8 cellular contexts compared by ENCODE assay signal in the genomic region with DNA sequence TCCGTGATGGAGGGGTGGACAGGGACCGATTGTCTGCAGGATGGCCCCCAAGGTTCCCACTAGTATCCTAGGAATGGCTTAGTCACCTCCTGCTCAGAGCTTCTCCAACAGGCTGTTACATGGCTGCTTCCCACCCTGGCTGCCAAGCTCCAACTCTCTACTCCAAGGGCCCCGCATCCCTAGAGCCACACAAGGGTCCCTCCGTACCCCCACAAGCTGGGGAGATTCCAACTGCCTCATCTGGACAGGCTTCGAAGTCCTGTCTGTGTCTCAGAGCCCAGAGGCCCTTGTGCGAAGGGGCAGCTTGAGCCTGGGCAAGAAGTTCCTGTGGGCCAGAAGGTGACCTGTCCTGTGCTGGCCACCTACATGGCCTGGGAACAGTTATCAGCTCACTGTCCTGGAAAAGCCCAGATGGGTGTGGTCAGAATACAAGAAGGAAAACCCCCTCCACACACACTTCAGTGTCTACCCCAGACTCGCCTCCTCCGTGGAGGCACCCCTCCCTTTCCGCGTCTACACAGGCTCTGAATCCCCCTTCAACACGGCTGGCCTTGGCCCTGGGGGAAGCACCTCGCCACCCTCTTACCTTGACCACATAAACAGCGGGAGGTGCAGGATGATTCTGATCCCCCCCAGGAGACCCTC. TPM values are rescaled to one million over a fixed set of nuclear protein-coding genes. Genes with fewer than 3 reads are reported as not detected.
A peak's percentile ranks its signal among the peaks of the same experiment; 100 is the strongest.
DNase-seq lines count a peak whose midpoint lies in the region; ATAC-seq and TF ChIP-seq lines count a peak whose summit lies in the region.

No MANE protein-coding gene starts in this region.

- no peaks in the 10 kb centered on the region for H3K9me3 ChIP-seq in HEK293 (ENCODE audit: control insufficient read depth, insufficient read depth, low read depth, low read length)

- no peaks in the 10 kb centered on the region for H3K27me3 Mint-ChIP-seq in activated T-helper 1 cell treated with anti-CD3 and anti-CD28 coated beads, Interleukin-12 subunit alpha, Interleukin-12 subunit beta, Interleukin-2, Interleukin-4 antibody, amounts not matched to agents 30 ng/mL and 10 ng/mL and 1 ng/mL, durations not matched to agents 14 hours and 24 hours and 36 hours (ENCODE audit: insufficient read depth)
- peaks cover 0 to 6% (median 5%) of the 10 kb centered on the region in 3 donors for H3K27me3 Mint-ChIP-seq in immature natural killer cell (ENCODE audit: low read depth in 3 of 3)
- no peaks in the 10 kb centered on the region for H3K27me3 Mint-ChIP-seq in stimulated activated naive B cell treated with anti-CD40 and anti-IgM and Interleukin-4, amounts not matched to agents 10 μg/mL and 1 μg/mL and 100 μg/mL, for 72 hours

- DNase-seq in AG08395 (ENCODE audit: low spot score) (peak; percentile 63), immature natural killer cell (no peak), AML-193 (lab: John Stamatoyannopoulos, UW) (no peak)
- no peak for DNase-seq in activated T-helper 1 cell treated with anti-CD3 and anti-CD28 coated beads, Interleukin-12 subunit alpha, Interleukin-12 subunit beta, Interleukin-2, Interleukin-4 antibody, amounts not matched to agents 30 ng/mL and 10 ng/mL and 1 ng/mL, durations not matched to agents 14 hours and 24 hours and 36 hours (ENCODE audit: low spot score)
- DNase-seq in stimulated activated naive B cell treated with anti-CD40 and anti-IgM and Interleukin-4, amounts not matched to agents 10 μg/mL and 1 μg/mL and 100 μg/mL, for 72 hours = no peak
- DNase-seq in effector CD8-positive, alpha-beta T cell (lab: John Stamatoyannopoulos, UW) = no peak

- peak; percentile 0 to 5 for ATAC-seq in stimulated activated naive B cell treated with anti-CD40 and anti-IgM and Interleukin-4, amounts not matched to agents 10 μg/mL and 1 μg/mL and 100 μg/mL, for 72 hours (replicated peaks)
- ATAC-seq in HG03439 (IDR thresholded peaks at IDR 0.05; ENCODE audit: unreplicated experiment) = no peak

- no peak overlapping the region for H3K27ac ChIP-seq in HEK293 (ENCODE audit: extremely low read depth, low read depth, low read length)

- POLR2A ChIA-PET in HEK293 (lab: Yijun Ruan, JAX) = interaction anchor here (0.6 kb wide), 1 partner anchor 730 kb away, joined by 8 read pairs; no protein-coding TSS in a partner anchor

- no peaks in the 10 kb centered on the region for H3K9me3 Mint-ChIP-seq in activated T-helper 1 cell treated with anti-CD3 and anti-CD28 coated beads, Interleukin-12 subunit alpha, Interleukin-12 subunit beta, Interleukin-2, Interleukin-4 antibody, amounts not matched to agents 30 ng/mL and 10 ng/mL and 1 ng/mL, durations not matched to agents 14 hours and 24 hours and 36 hours
- H3K9me3 Mint-ChIP-seq in immature natural killer cell = no peaks in the 10 kb centered on the region
- H3K9me3 Mint-ChIP-seq in stimulated activated naive B cell treated with anti-CD40 and anti-IgM and Interleukin-4, amounts not matched to agents 10 μg/mL and 1 μg/mL and 100 μg/mL, for 72 hours = no peaks in the 10 kb centered on the region

- H3K36me3 Mint-ChIP-seq in activated T-helper 1 cell treated with anti-CD3 and anti-CD28 coated beads, Interleukin-12 subunit alpha, Interleukin-12 subunit beta, Interleukin-2, Interleukin-4 antibody, amounts not matched to agents 30 ng/mL and 10 ng/mL and 1 ng/mL, durations not matched to agents 14 hours and 24 hours and 36 hours (ENCODE audit: low read depth) = peaks cover 2% of the 10 kb centered on the region
- H3K36me3 Mint-ChIP-seq in immature natural killer cell = peaks cover 0 to 5% (median 3%) of the 10 kb centered on the region in 3 donors
- H3K36me3 Mint-ChIP-seq in stimulated activated naive B cell treated with anti-CD40 and anti-IgM and Interleukin-4, amounts not matched to agents 10 μg/mL and 1 μg/mL and 100 μg/mL, for 72 hours = peaks cover 4 to 10% of the 10 kb centered on the region in 2 donors

- TF ChIP-seq CTCF in HEK293 (tag by site-specific recombination; IDR thresholded peaks at IDR 0.05) = no peak

- H3K4me1 ChIP-seq in HEK293 (ENCODE audit: control insufficient read depth, insufficient read depth, low read length) = peaks cover 10% of the 10 kb centered on the region

- peak overlapping the region; percentile 58 for H3K4me3 Mint-ChIP-seq in activated T-helper 1 cell treated with anti-CD3 and anti-CD28 coated beads, Interleukin-12 subunit alpha, Interleukin-12 subunit beta, Interleukin-2, Interleukin-4 antibody, amounts not matched to agents 30 ng/mL and 10 ng/mL and 1 ng/mL, durations not matched to agents 14 hours and 24 hours and 36 hours
- peak overlapping the region; percentile 51 to 87 (median 72) for H3K4me3 Mint-ChIP-seq in immature natural killer cell
- H3K4me3 Mint-ChIP-seq in stimulated activated naive B cell treated with anti-CD40 and anti-IgM and Interleukin-4, amounts not matched to agents 10 μg/mL and 1 μg/mL and 100 μg/mL, for 72 hours = peak overlapping the region; percentile 94 to 96

- H3K27ac Mint-ChIP-seq in activated T-helper 1 cell treated with anti-CD3 and anti-CD28 coated beads, Interleukin-12 subunit alpha, Interleukin-12 subunit beta, Interleukin-2, Interleukin-4 antibody, amounts not matched to agents 30 ng/mL and 10 ng/mL and 1 ng/mL, durations not matched to agents 14 hours and 24 hours and 36 hours = no peak overlapping the region
- peak overlapping the region in 2 of 6 donors; percentile 23 to 30 for H3K27ac Mint-ChIP-seq in immature natural killer cell
- peak overlapping the region; percentile 98 for H3K27ac Mint-ChIP-seq in stimulated activated naive B cell treated with anti-CD40 and anti-IgM and Interleukin-4, amounts not matched to agents 10 μg/mL and 1 μg/mL and 100 μg/mL, for 72 hours

- intact Hi-C loops in activated T-helper 1 cell treated with anti-CD3 and anti-CD28 coated beads, Interleukin-12 subunit alpha, Interleukin-12 subunit beta, Interleukin-2, Interleukin-4 antibody, amounts not matched to agents 30 ng/mL and 10 ng/mL and 1 ng/mL, durations not matched to agents 14 hours and 24 hours and 36 hours (cut with micrococcal nuclease) = loop anchor here (1.0 to 10.0 kb wide), 3 partner anchors 319 to 697 kb away; partner anchors contain the start of genes HSBP1, MBTPS1 and TAF1C

- peak overlapping the region; percentile 87 for H3K4me3 ChIP-seq in HEK293 (ENCODE audit: low read depth, low read length)

- peaks cover 0 to 6% of the 10 kb centered on the region in 2 experiments; a peak in 2 of 3 replicates for H3K36me3 ChIP-seq in HEK293 (ENCODE audit: control insufficient read depth in 2 of 2, insufficient read depth in 1 of 2, low read length in 2 of 2)

- peaks cover 46% of the 10 kb centered on the region for H3K4me1 Mint-ChIP-seq in activated T-helper 1 cell treated with anti-CD3 and anti-CD28 coated beads, Interleukin-12 subunit alpha, Interleukin-12 subunit beta, Interleukin-2, Interleukin-4 antibody, amounts not matched to agents 30 ng/mL and 10 ng/mL and 1 ng/mL, durations not matched to agents 14 hours and 24 hours and 36 hours (ENCODE audit: low read depth)
- peaks cover 7 to 29% of the 10 kb centered on the region in 2 donors for H3K4me1 Mint-ChIP-seq in immature natural killer cell
- peaks cover 22 to 57% of the 10 kb centered on the region in 2 donors for H3K4me1 Mint-ChIP-seq in stimulated activated naive B cell treated with anti-CD40 and anti-IgM and Interleukin-4, amounts not matched to agents 10 μg/mL and 1 μg/mL and 100 μg/mL, for 72 hours

- CTCF ChIA-PET in HEK293 (lab: Yijun Ruan, JAX) = interaction anchor here (1.6 to 12.1 kb wide), 6 partner anchors 9 to 235 kb away, joined by 4 to 137 read pairs (median 6); partner anchors contain the start of gene COTL1

TF ChIP-seq in HEK293, 187 proteins besides CTCF, POLR2A, EP300 and RAD21 (continues in another document):
- TF ChIP-seq, protein P1, sequence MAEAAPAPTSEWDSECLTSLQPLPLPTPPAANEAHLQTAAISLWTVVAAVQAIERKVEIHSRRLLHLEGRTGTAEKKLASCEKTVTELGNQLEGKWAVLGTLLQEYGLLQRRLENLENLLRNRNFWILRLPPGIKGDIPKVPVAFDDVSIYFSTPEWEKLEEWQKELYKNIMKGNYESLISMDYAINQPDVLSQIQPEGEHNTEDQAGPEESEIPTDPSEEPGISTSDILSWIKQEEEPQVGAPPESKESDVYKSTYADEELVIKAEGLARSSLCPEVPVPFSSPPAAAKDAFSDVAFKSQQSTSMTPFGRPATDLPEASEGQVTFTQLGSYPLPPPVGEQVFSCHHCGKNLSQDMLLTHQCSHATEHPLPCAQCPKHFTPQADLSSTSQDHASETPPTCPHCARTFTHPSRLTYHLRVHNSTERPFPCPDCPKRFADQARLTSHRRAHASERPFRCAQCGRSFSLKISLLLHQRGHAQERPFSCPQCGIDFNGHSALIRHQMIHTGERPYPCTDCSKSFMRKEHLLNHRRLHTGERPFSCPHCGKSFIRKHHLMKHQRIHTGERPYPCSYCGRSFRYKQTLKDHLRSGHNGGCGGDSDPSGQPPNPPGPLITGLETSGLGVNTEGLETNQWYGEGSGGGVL (tag by site-specific recombination; IDR thresholded peaks at IDR 0.05) = peak; percentile 90; the same call in 1 of the 2 replicates

RNA-seq across cellular contexts. Expression of gene MEAK7, which starts 0.6 kb away (rescaled TPM):
- 10.6 and 10.9 TPM in 2 replicates for total RNA-seq in activated T-helper 1 cell treated with anti-CD3 and anti-CD28 coated beads, Interleukin-12 subunit alpha, Interleukin-12 subunit beta, Interleukin-2, Interleukin-4 antibody, amounts not matched to agents 30 ng/mL and 10 ng/mL and 1 ng/mL, durations not matched to agents 14 hours and 24 hours and 36 hours
- 1 to 10 TPM; 3.0 to 5.2 (median 5.1) TPM for polyA plus RNA-seq in immature natural killer cell
